8 cellular contexts compared by ENCODE assay signal in the genomic region with DNA sequence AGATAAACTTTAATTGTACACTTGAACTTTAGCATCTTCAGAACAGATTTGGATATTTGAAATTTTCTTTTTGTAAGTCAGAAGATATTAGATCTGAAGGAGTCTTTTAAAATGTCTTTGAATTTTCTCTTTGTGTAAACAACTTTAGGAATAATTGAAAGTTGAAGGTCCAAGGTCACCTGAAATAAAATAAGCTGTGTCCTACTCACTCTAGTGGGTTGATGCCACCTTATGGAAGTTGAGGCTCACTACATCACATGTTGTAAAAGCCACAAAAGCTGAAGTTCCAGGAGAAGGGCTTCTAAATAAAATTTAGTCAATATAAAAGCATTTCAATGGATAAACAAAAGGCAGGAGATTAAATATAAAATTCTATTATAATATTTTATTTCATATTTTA.
DNase-seq lines count a peak whose midpoint lies in the region; ATAC-seq and TF ChIP-seq lines count a peak whose summit lies in the region.

No MANE protein-coding gene starts in this region.

- H3K4me3 ChIP-seq in dorsolateral prefrontal cortex = no peak overlapping the region
- no peak overlapping the region for H3K4me3 ChIP-seq in smooth muscle cell

- no peaks in the 10 kb centered on the region for H3K4me1 Mint-ChIP-seq in CD14-positive monocyte

- no peaks in the 10 kb centered on the region for H3K36me3 ChIP-seq in smooth muscle cell (ENCODE audit: low read depth)

- peak; percentile 40 to 78 (median 64) for TF ChIP-seq CTCF in dorsolateral prefrontal cortex (IDR thresholded peaks at IDR 0.05 in 54 of 56, conservative IDR thresholded peaks at IDR 0.05 in 2 of 56; ENCODE audit: low read depth in 1 of 56, partially characterized antibody in 56 of 56)
- peak; percentile 48 for TF ChIP-seq CTCF in smooth muscle cell (IDR thresholded peaks at IDR 0.05; ENCODE audit: borderline replicate concordance, insufficient read depth, poor library complexity, severe bottlenecking)
- TF ChIP-seq CTCF in CD14-positive monocyte (IDR thresholded peaks at IDR 0.05) = no peak

- CTCF ChIA-PET in HEK293T (lab: Yijun Ruan, JAX) = interaction anchor here (1.3 to 1.7 kb wide), 3 partner anchors 10 to 303 kb away, joined by 3 to 5 read pairs (median 5); no protein-coding TSS in a partner anchor

- H3K27ac Mint-ChIP-seq in CD14-positive monocyte = no peak overlapping the region

- no peak overlapping the region for H3K9ac ChIP-seq in smooth muscle cell (ENCODE audit: low read depth)

- H3K4me2 ChIP-seq in smooth muscle cell = no peak overlapping the region

- no peaks in the 10 kb centered on the region for H4K20me1 ChIP-seq in smooth muscle cell (ENCODE audit: low read depth)

- H3F3A ChIP-seq in smooth muscle cell (ENCODE audit: low read depth) = no peaks in the 10 kb centered on the region

- no peaks in the 10 kb centered on the region for H3K79me2 ChIP-seq in smooth muscle cell (ENCODE audit: low read depth)

- intact Hi-C loops in dorsolateral prefrontal cortex (cut with DNase I) = loop anchor here (2.0 to 10.0 kb wide), 7 partner anchors 101 to 481 kb away; a partner anchor contains a TSS
- intact Hi-C loops in CD14-positive monocyte (cut with micrococcal nuclease) = no loop called here

- peaks cover 0 to 3% (median 0%) of the 10 kb centered on the region in 3 donors for H3K27me3 Mint-ChIP-seq in CD14-positive monocyte (ENCODE audit: low read depth in 3 of 3)

- H3K27ac ChIP-seq in dorsolateral prefrontal cortex = no peak overlapping the region
- no peak overlapping the region for H3K27ac ChIP-seq in smooth muscle cell (ENCODE audit: low read depth)

- no peaks in the 10 kb centered on the region for H3K27me3 ChIP-seq in dorsolateral prefrontal cortex
- peaks cover 8% of the 10 kb centered on the region for H3K27me3 ChIP-seq in smooth muscle cell (ENCODE audit: low read depth)

- no peak overlapping the region for H2AFZ ChIP-seq in smooth muscle cell (ENCODE audit: low read depth)

- H3K9me3 ChIP-seq in smooth muscle cell (replicated peaks; ENCODE audit: low read depth) = no peaks in the 10 kb centered on the region

- POLR2A ChIA-PET in HEK293T (lab: Yijun Ruan, JAX) = no interaction called here

- H3K4me3 Mint-ChIP-seq in CD14-positive monocyte = no peak overlapping the region

- DNase-seq in NCI-H82 (lab: John Stamatoyannopoulos, UW) (peak; percentile 64), NCI-H82 treated with DMSO at 0.1 percent for 48 hours (lab: John Stamatoyannopoulos, UW; ENCODE audit: unreplicated experiment) (no peak), HEK293T (ENCODE audit: extremely low spot score) (peak; percentile 22), NCI-H345 (lab: John Stamatoyannopoulos, UW) (peak; percentile 35), dorsolateral prefrontal cortex (no peak), smooth muscle cell (lab: John Stamatoyannopoulos, UW; ENCODE audit: unreplicated experiment) (no peak), CD14-positive monocyte (ENCODE audit: low spot score) (no peak)

- no peaks in the 10 kb centered on the region for H3K36me3 Mint-ChIP-seq in CD14-positive monocyte

- no peak for ATAC-seq in GM19023 (IDR thresholded peaks at IDR 0.05; ENCODE audit: unreplicated experiment)

- H3K4me1 ChIP-seq in smooth muscle cell (ENCODE audit: low read depth) = no peaks in the 10 kb centered on the region

- H3K9me3 Mint-ChIP-seq in CD14-positive monocyte = peaks cover 0 to 1% (median 0%) of the 10 kb centered on the region in 7 donors

TF ChIP-seq in HEK293T, 16 proteins besides CTCF, POLR2A, EP300 and RAD21:
- TF ChIP-seq, protein P1, sequence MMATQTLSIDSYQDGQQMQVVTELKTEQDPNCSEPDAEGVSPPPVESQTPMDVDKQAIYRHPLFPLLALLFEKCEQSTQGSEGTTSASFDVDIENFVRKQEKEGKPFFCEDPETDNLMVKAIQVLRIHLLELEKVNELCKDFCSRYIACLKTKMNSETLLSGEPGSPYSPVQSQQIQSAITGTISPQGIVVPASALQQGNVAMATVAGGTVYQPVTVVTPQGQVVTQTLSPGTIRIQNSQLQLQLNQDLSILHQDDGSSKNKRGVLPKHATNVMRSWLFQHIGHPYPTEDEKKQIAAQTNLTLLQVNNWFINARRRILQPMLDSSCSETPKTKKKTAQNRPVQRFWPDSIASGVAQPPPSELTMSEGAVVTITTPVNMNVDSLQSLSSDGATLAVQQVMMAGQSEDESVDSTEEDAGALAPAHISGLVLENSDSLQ (IDR thresholded peaks at IDR 0.05) = no peak
- TF ChIP-seq ZNF384 (IDR thresholded peaks at IDR 0.05) (no peak), L3MBTL2 (conservative IDR thresholded peaks at IDR 0.05) (no peak), FOXM1 (IDR thresholded peaks at IDR 0.05; ENCODE audit: borderline replicate concordance) (no peak), HDGF (IDR thresholded peaks at IDR 0.05; ENCODE audit: borderline replicate concordance) (no peak), BHLHE40 (IDR thresholded peaks at IDR 0.05; ENCODE audit: borderline replicate concordance) (no peak)

Comparison
In these comparisons a context has a peak if more than half of its experiments do, and no peak if none do; other contexts are left out.
1. DNase-seq: peak in NCI-H82 (single experiment), HEK293T (single experiment) and NCI-H345 (single experiment); none in NCI-H82 treated with DMSO at 0.1 percent for 48 hours (single experiment), dorsolateral prefrontal cortex (0 of 10), smooth muscle cell (single experiment) and CD14-positive monocyte (single experiment).
2. intact Hi-C loops: an anchor here in dorsolateral prefrontal cortex (2.0 to 10.0 kb wide); none called in CD14-positive monocyte.